Comparison of ENCODE assay signal across 25 cellular contexts in genomic region chr11:126442523-126442922, GRCh38.
"Had no signal": no experiment of that assay in that cellular context is flagged by ENCODE, and none has a peak within 500 bp of the region (broad histone marks: within the 10 kb centered on the region; RNA-seq: fewer than 3 reads in every experiment).

No MANE protein-coding gene starts in this region.

- H3K4me1 Mint-ChIP-seq: activated T-helper 17 cell treated with anti-CD3 and anti-CD28 coated beads, Interleukin-2, amount 50 U/mL, for 72 hours had no signal

- ATAC-seq: activated CD4-positive, alpha-beta T cell treated with anti-CD3 and anti-CD28 coated beads for 36 hours; activated T-helper 17 cell treated with anti-CD3 and anti-CD28 coated beads, Interleukin-2, amount 50 U/mL, for 72 hours; gastroesophageal sphincter; left cardiac atrium; sciatic nerve; stimulated activated memory B cell treated with anti-CD40 and anti-IgM and Interleukin-4, amounts not matched to agents 10 μg/mL and 1 μg/mL and 100 μg/mL, for 72 hours had no signal

- H3K36me3 Mint-ChIP-seq: activated naive CD8-positive, alpha-beta T cell; memory B cell; stimulated activated memory B cell treated with anti-CD40 and anti-IgM and Interleukin-4, amounts not matched to agents 10 μg/mL and 1 μg/mL and 100 μg/mL, for 72 hours had no signal

- H3K27ac Mint-ChIP-seq: activated B cell treated with CpG ODN at 0.5 μM for 24 hours; activated CD4-positive, alpha-beta T cell treated with anti-CD3 and anti-CD28 coated beads for 36 hours; activated naive CD8-positive, alpha-beta T cell; activated T-cell treated with anti-CD3 and anti-CD28 coated beads, Interleukin-2, amount 50 U/mL, for 24 hours; activated T-helper 17 cell treated with anti-CD3 and anti-CD28 coated beads, Interleukin-2, amount 50 U/mL, for 72 hours; memory B cell; nephron; stimulated activated memory B cell treated with anti-CD40 and anti-IgM and Interleukin-4, amounts not matched to agents 10 μg/mL and 1 μg/mL and 100 μg/mL, for 72 hours had no signal

- DNase-seq: activated B cell treated with CpG ODN at 0.5 μM for 24 hours; activated CD4-positive, alpha-beta T cell treated with anti-CD3 and anti-CD28 coated beads for 36 hours; activated CD4-positive, alpha-beta T cell treated with anti-CD3 and anti-CD28 coated beads, Interleukin-2, amount 50 U/mL, for 4 hours; activated CD8-positive, alpha-beta memory T cell treated with anti-CD3 and anti-CD28 coated beads for 24 hours; activated CD8-positive, alpha-beta memory T cell treated with anti-CD3 and anti-CD28 coated beads, Interleukin-2, amount 50 U/mL, for 4 hours; activated T-cell treated with anti-CD3 and anti-CD28 coated beads, Interleukin-2, amount 50 U/mL, for 24 hours; cortex of kidney; left cardiac atrium; small intestine; stomach; T1000; trophoblast cell; uterus had no signal

- H3K27me3 Mint-ChIP-seq: central memory CD8-positive, alpha-beta T cell had no signal

- H3K9me3 ChIP-seq: adrenal gland, breast epithelium, gastroesophageal sphincter, stomach, suprapubic skin, uterus had no signal

- H3K4me3 Mint-ChIP-seq: activated B cell treated with CpG ODN at 0.5 μM for 24 hours; activated CD4-positive, alpha-beta T cell treated with anti-CD3 and anti-CD28 coated beads for 36 hours; activated naive CD8-positive, alpha-beta T cell; activated T-cell treated with anti-CD3 and anti-CD28 coated beads, Interleukin-2, amount 50 U/mL, for 24 hours; activated T-helper 17 cell treated with anti-CD3 and anti-CD28 coated beads, Interleukin-2, amount 50 U/mL, for 72 hours; central memory CD8-positive, alpha-beta T cell; memory B cell; nephron; stimulated activated memory B cell treated with anti-CD40 and anti-IgM and Interleukin-4, amounts not matched to agents 10 μg/mL and 1 μg/mL and 100 μg/mL, for 72 hours had no signal

- H3K27ac ChIP-seq: adrenal gland, breast epithelium, epithelial cell of prostate, gastroesophageal sphincter, stomach, suprapubic skin, uterus had no signal

- H3K4me3 ChIP-seq: adrenal gland, breast epithelium, gastroesophageal sphincter, stomach, suprapubic skin, uterus had no signal

- H3K27me3 ChIP-seq: adrenal gland, uterus had no signal

- H3K36me3 ChIP-seq: adrenal gland, breast epithelium, gastroesophageal sphincter, stomach, suprapubic skin, uterus had no signal

- H3K9me3 Mint-ChIP-seq: activated B cell treated with CpG ODN at 0.5 μM for 24 hours; activated T-cell treated with anti-CD3 and anti-CD28 coated beads, Interleukin-2, amount 50 U/mL, for 24 hours; activated T-helper 17 cell treated with anti-CD3 and anti-CD28 coated beads, Interleukin-2, amount 50 U/mL, for 72 hours; central memory CD8-positive, alpha-beta T cell; memory B cell; nephron; stimulated activated memory B cell treated with anti-CD40 and anti-IgM and Interleukin-4, amounts not matched to agents 10 μg/mL and 1 μg/mL and 100 μg/mL, for 72 hours had no signal

- H3K4me1 ChIP-seq: breast epithelium, uterus had no signal
